In the genomic region with DNA sequence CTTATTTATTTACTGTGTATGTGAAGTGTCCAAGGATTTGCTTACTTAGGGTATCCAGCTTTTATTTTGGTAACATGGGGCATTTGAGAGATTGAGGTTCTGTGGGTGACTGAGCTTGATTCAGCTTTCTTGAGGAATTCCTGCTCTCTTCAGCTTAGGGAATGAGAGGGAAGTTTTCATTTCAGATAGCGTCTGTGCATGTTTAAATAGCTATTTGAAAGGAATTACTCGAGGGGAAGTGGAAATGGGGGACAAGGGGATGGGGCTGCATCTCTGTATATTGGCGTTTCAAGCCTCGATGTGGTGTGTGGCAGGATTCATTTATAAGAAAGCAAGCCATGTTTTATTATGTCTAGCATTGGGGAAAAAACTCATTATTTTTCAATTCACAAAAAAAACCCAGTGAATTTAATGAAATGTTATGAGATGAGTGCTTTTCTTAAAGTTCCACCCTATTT, we compare ENCODE assay signal across 8 cellular contexts. TPM values are rescaled to one million over a fixed set of nuclear protein-coding genes. Genes with fewer than 3 reads are reported as not detected.
DNase-seq lines count a peak whose midpoint lies in the region; ATAC-seq lines count a peak whose summit lies in the region.

No MANE protein-coding gene starts in this region.

- no peak overlapping the region for H3K27ac ChIP-seq in right cardiac atrium (ENCODE audit: low read length)

- no peaks in the 10 kb centered on the region for H3K27me3 ChIP-seq in right cardiac atrium (ENCODE audit: control insufficient read depth, insufficient read depth)

- no peaks in the 10 kb centered on the region for H3K4me1 ChIP-seq in right cardiac atrium (ENCODE audit: control insufficient read depth, insufficient read depth, low read length)

- ATAC-seq in right cardiac atrium = no peak
- no peak for ATAC-seq in stimulated activated effector memory CD8-positive, alpha-beta T cell treated with anti-CD3 and anti-CD28 coated beads, Interleukin-12 subunit alpha, Interleukin-12 subunit beta, amount 100 ng/mL, for 72 hours
- no peak for ATAC-seq in HG03565 (IDR thresholded peaks at IDR 0.05; ENCODE audit: unreplicated experiment)
- ATAC-seq in GM21390 (IDR thresholded peaks at IDR 0.05; ENCODE audit: unreplicated experiment) = no peak

- peak overlapping the region; percentile 88 for H3K27ac Mint-ChIP-seq in T-helper 2 cell treated with Interferon-gamma antibody and Interleukin-4, amounts not matched to agents 5 μg/mL and 100 μg/mL, for 36 hours
- H3K27ac Mint-ChIP-seq in stimulated activated effector memory CD8-positive, alpha-beta T cell treated with anti-CD3 and anti-CD28 coated beads, Interleukin-12 subunit alpha, Interleukin-12 subunit beta, amount 100 ng/mL, for 72 hours = peak overlapping the region; percentile 97

- no peaks in the 10 kb centered on the region for H3K9me3 ChIP-seq in right cardiac atrium (ENCODE audit: control insufficient read depth, low read length)

- peak overlapping the region; percentile 93 for H3K4me3 Mint-ChIP-seq in T-helper 2 cell treated with Interferon-gamma antibody and Interleukin-4, amounts not matched to agents 5 μg/mL and 100 μg/mL, for 36 hours
- peak overlapping the region; percentile 91 for H3K4me3 Mint-ChIP-seq in stimulated activated effector memory CD8-positive, alpha-beta T cell treated with anti-CD3 and anti-CD28 coated beads, Interleukin-12 subunit alpha, Interleukin-12 subunit beta, amount 100 ng/mL, for 72 hours

- H3K4me3 ChIP-seq in right cardiac atrium (ENCODE audit: low read length) = peak overlapping the region; percentile 92

- peak; percentile 65 for DNase-seq in NCI-H2171 treated with DMSO at 0.1 percent for 48 hours (lab: John Stamatoyannopoulos, UW)
- no peak for DNase-seq in NCI-H2171 (lab: John Stamatoyannopoulos, UW)
- no peak for DNase-seq in T-helper 2 cell treated with Interferon-gamma antibody and Interleukin-4, amounts not matched to agents 5 μg/mL and 100 μg/mL, for 36 hours (ENCODE audit: low spot score)
- no peak for DNase-seq in right cardiac atrium
- no peak for DNase-seq in stimulated activated effector memory CD8-positive, alpha-beta T cell treated with anti-CD3 and anti-CD28 coated beads, Interleukin-12 subunit alpha, Interleukin-12 subunit beta, amount 100 ng/mL, for 72 hours (ENCODE audit: low spot score in 2 of 2)
- DNase-seq in activated CD8-positive, alpha-beta memory T cell treated with anti-CD3 and anti-CD28 coated beads for 24 hours = no peak

- H3K4me1 Mint-ChIP-seq in T-helper 2 cell treated with Interferon-gamma antibody and Interleukin-4, amounts not matched to agents 5 μg/mL and 100 μg/mL, for 36 hours (ENCODE audit: low read depth) = peaks cover 41% of the 10 kb centered on the region
- peaks cover 31% of the 10 kb centered on the region for H3K4me1 Mint-ChIP-seq in stimulated activated effector memory CD8-positive, alpha-beta T cell treated with anti-CD3 and anti-CD28 coated beads, Interleukin-12 subunit alpha, Interleukin-12 subunit beta, amount 100 ng/mL, for 72 hours

- no peaks in the 10 kb centered on the region for H3K27me3 Mint-ChIP-seq in T-helper 2 cell treated with Interferon-gamma antibody and Interleukin-4, amounts not matched to agents 5 μg/mL and 100 μg/mL, for 36 hours (ENCODE audit: low read depth)

- intact Hi-C loops in right cardiac atrium (cut with DNase I) = loop anchor here (2.0 to 5.0 kb wide), 3 partner anchors 133 to 138 kb away; no protein-coding TSS in a partner anchor

- H3K36me3 Mint-ChIP-seq in T-helper 2 cell treated with Interferon-gamma antibody and Interleukin-4, amounts not matched to agents 5 μg/mL and 100 μg/mL, for 36 hours (ENCODE audit: low read depth) = peaks cover 7% of the 10 kb centered on the region
- no peaks in the 10 kb centered on the region for H3K36me3 Mint-ChIP-seq in stimulated activated effector memory CD8-positive, alpha-beta T cell treated with anti-CD3 and anti-CD28 coated beads, Interleukin-12 subunit alpha, Interleukin-12 subunit beta, amount 100 ng/mL, for 72 hours

- 4% methylated on average over 4 of the region's 4 CpGs for WGBS in right cardiac atrium

- no peaks in the 10 kb centered on the region for H3K9me3 Mint-ChIP-seq in T-helper 2 cell treated with Interferon-gamma antibody and Interleukin-4, amounts not matched to agents 5 μg/mL and 100 μg/mL, for 36 hours
- no peaks in the 10 kb centered on the region for H3K9me3 Mint-ChIP-seq in stimulated activated effector memory CD8-positive, alpha-beta T cell treated with anti-CD3 and anti-CD28 coated beads, Interleukin-12 subunit alpha, Interleukin-12 subunit beta, amount 100 ng/mL, for 72 hours

RNA-seq across cellular contexts. Expression of a gene that starts 1.0 kb away (rescaled TPM):
- 10 to 100 TPM; 55.7 to 59.8 (median 57.5) TPM for total RNA-seq in right cardiac atrium
- polyA plus RNA-seq in right cardiac atrium = 33.3 TPM
